26 cellular contexts compared by ENCODE assay signal in genomic region chr9:69949396-69949795, GRCh38.
DNase-seq lines count a peak whose midpoint lies in the region; ATAC-seq, FAIRE-seq and TF ChIP-seq lines count a peak whose summit lies in the region.
"Had no signal": no experiment of that assay in that cellular context is flagged by ENCODE, and none has a peak within 500 bp of the region (broad histone marks: within the 10 kb centered on the region; RNA-seq: fewer than 3 reads in every experiment).

No MANE protein-coding gene starts in this region.

- no peak for TF ChIP-seq CTCF in astrocyte of the spinal cord (IDR thresholded peaks at IDR 0.05; ENCODE audit: low read depth, low read length)

- H3K4me3 ChIP-seq in astrocyte of the spinal cord (ENCODE audit: low read depth, low read length), result no peak overlapping the region
- H3K4me3 ChIP-seq in skeletal muscle cell (ENCODE audit: low read depth, low read length), result no peak overlapping the region
- H3K4me3 ChIP-seq: breast epithelium, gastrocnemius medialis, hepatocyte, pancreas, Peyer's patch, transverse colon had no signal

- DNase-seq in GM04503 (ENCODE audit: low read depth) (peak; percentile 76), astrocyte of the spinal cord (ENCODE audit: low read depth, low spot score) (peak; percentile 25), fibroblast of peridontal ligament (ENCODE audit: extremely low read depth) (peak; percentile 70), skeletal muscle cell (ENCODE audit: low read depth) (peak; percentile 50), RCC 7860 (ENCODE audit: low spot score) (no peak), retina (no peak)
- DNase-seq: activated CD4-positive, alpha-beta T cell treated with anti-CD3 and anti-CD28 coated beads for 36 hours; activated gamma-delta T cell treated with Interleukin-2 at 50 U/mL for 16 hours; activated naive CD8-positive, alpha-beta T cell treated with anti-CD3 and anti-CD28 coated beads, Interleukin-2, amount 50 U/mL, for 24 hours; CD4-positive, CD25-positive, alpha-beta regulatory T cell; dermis blood vessel endothelial cell; gastrocnemius medialis; NCI-H146; NCI-H510A treated with DMSO at 0.1 percent for 48 hours; NK-92 treated with Interleukin-12 subunit alpha and Interleukin-12 subunit beta, amount 100 ng/mL, for 24 hours; pancreas; Peyer's patch; stimulated activated CD8-positive, alpha-beta memory T cell treated with anti-CD3 and anti-CD28 coated beads, Interleukin-4, amount 100 ng/mL, for 48 hours; transverse colon had no signal

- in situ Hi-C loops in astrocyte of the spinal cord (cut with HindIII; ENCODE audit: low sequenced_read_pairs), result no loop called here

- no peak for ATAC-seq in GM21423 (IDR thresholded peaks at IDR 0.05; ENCODE audit: unreplicated experiment)
- ATAC-seq in HG03159 (IDR thresholded peaks at IDR 0.05; ENCODE audit: unreplicated experiment), result no peak
- ATAC-seq: activated CD4-positive, alpha-beta T cell treated with anti-CD3 and anti-CD28 coated beads for 36 hours; activated naive CD8-positive, alpha-beta T cell treated with anti-CD3 and anti-CD28 coated beads, Interleukin-2, amount 50 U/mL, for 24 hours; gastrocnemius medialis; left lobe of liver; natural killer cell treated with Interleukin-12 subunit alpha and Interleukin-12 subunit beta and Interleukin-15 and Interleukin-18, amount 100 ng/mL, for 72 hours; pancreas; sciatic nerve had no signal

- no peak for FAIRE-seq in RCC 7860 (lab: Jason Lieb, UNC)
- FAIRE-seq: pancreas had no signal

Comparison
In these comparisons a context has a peak if more than half of its experiments do, and no peak if none do; other contexts are left out.
1. DNase-seq: peak in GM04503 (single experiment), astrocyte of the spinal cord (single experiment), fibroblast of peridontal ligament (single experiment) and skeletal muscle cell (single experiment); none in RCC 7860 (single experiment) and retina (single experiment).